In genomic region chr12:112107306-112107705, GRCh38 we compare ENCODE assay signal across 8 cellular contexts. TPM values are rescaled to one million over a fixed set of nuclear protein-coding genes. Genes with fewer than 3 reads are reported as not detected.
A peak's percentile ranks its signal among the peaks of the same experiment; 100 is the strongest.
DNase-seq lines count a peak whose midpoint lies in the region; FAIRE-seq and TF ChIP-seq lines count a peak whose summit lies in the region.

No MANE protein-coding gene starts in this region.

- FAIRE-seq in keratinocyte (lab: Jason Lieb, UNC) (no peak), D721Med (lab: Jason Lieb, UNC) (no peak)

- H3K27ac ChIP-seq in keratinocyte (ENCODE audit: control insufficient read depth, insufficient read depth, low read length) (peak overlapping the region; percentile 98), transverse colon (peak overlapping the region; percentile 91 to 99 (median 94))

- no peaks in the 10 kb centered on the region for H3K9me3 Mint-ChIP-seq in activated naive CD4-positive, alpha-beta T cell treated with anti-CD3 and anti-CD28 coated beads for 36 hours
- H3K9me3 Mint-ChIP-seq in activated naive CD8-positive, alpha-beta T cell (ENCODE audit: low read depth), result no peaks in the 10 kb centered on the region

- H3K4me1 Mint-ChIP-seq in activated naive CD4-positive, alpha-beta T cell treated with anti-CD3 and anti-CD28 coated beads for 36 hours (ENCODE audit: low read depth), result peaks cover 60% of the 10 kb centered on the region
- peaks cover 54% of the 10 kb centered on the region for H3K4me1 Mint-ChIP-seq in activated naive CD8-positive, alpha-beta T cell (ENCODE audit: low read depth)

- no peaks in the 10 kb centered on the region for H3K9me1 ChIP-seq in keratinocyte (ENCODE audit: control insufficient read depth, extremely low read depth, insufficient read depth, low read length)

- TF ChIP-seq POLR2A in transverse colon (IDR thresholded peaks at IDR 0.05), result no peak

- WGBS in transverse colon (ENCODE audit: low coverage in 1 of 2), 2 donors, result 45 to 46% methylated on average over 4 of the region's 4 CpGs

- peaks cover 25% of the 10 kb centered on the region for H3K36me3 Mint-ChIP-seq in activated naive CD4-positive, alpha-beta T cell treated with anti-CD3 and anti-CD28 coated beads for 36 hours (ENCODE audit: low read depth)
- peaks cover 13% of the 10 kb centered on the region for H3K36me3 Mint-ChIP-seq in activated naive CD8-positive, alpha-beta T cell

- peak overlapping the region; percentile 91 for H3K27ac Mint-ChIP-seq in activated naive CD4-positive, alpha-beta T cell treated with anti-CD3 and anti-CD28 coated beads for 36 hours
- peak overlapping the region; percentile 98 for H3K27ac Mint-ChIP-seq in activated naive CD8-positive, alpha-beta T cell

- no peaks in the 10 kb centered on the region for H3K9me3 ChIP-seq in keratinocyte (ENCODE audit: control insufficient read depth, low read depth, low read length)
- H3K9me3 ChIP-seq in transverse colon, result no peaks in the 10 kb centered on the region

- no peak for TF ChIP-seq EP300 in transverse colon (IDR thresholded peaks at IDR 0.05; ENCODE audit: low read depth)

- H3K4me2 ChIP-seq in keratinocyte (ENCODE audit: control insufficient read depth, extremely low read depth, insufficient read depth, low read depth, low read length), result peak overlapping the region; percentile 90

- H3K36me3 ChIP-seq in keratinocyte (ENCODE audit: control insufficient read depth in 2 of 2, extremely low read depth in 1 of 2, insufficient read depth in 2 of 2, low read length in 2 of 2) (peaks cover 4 to 6% of the 10 kb centered on the region in 2 experiments), transverse colon (no peaks in the 10 kb centered on the region)

- H3K79me2 ChIP-seq in keratinocyte (ENCODE audit: control insufficient read depth, insufficient read depth, low read length), result peaks cover 66% of the 10 kb centered on the region

- H4K20me1 ChIP-seq in keratinocyte (ENCODE audit: control insufficient read depth, extremely low read depth, insufficient read depth, low read length), result peaks cover 20% of the 10 kb centered on the region

- no peaks in the 10 kb centered on the region for H3K27me3 Mint-ChIP-seq in activated naive CD4-positive, alpha-beta T cell treated with anti-CD3 and anti-CD28 coated beads for 36 hours (ENCODE audit: low read depth)
- H3K27me3 Mint-ChIP-seq in activated naive CD8-positive, alpha-beta T cell, result no peaks in the 10 kb centered on the region

- no peaks in the 10 kb centered on the region for H3K27me3 ChIP-seq in keratinocyte (ENCODE audit: control insufficient read depth, extremely low read depth, insufficient read depth, low read length)
- no peaks in the 10 kb centered on the region for H3K27me3 ChIP-seq in transverse colon

- intact Hi-C loops in activated naive CD4-positive, alpha-beta T cell treated with anti-CD3 and anti-CD28 coated beads for 36 hours (cut with micrococcal nuclease), result loop anchor here (1.0 to 5.0 kb wide), 3 partner anchors 11 to 300 kb away; partner anchors contain the start of gene RPL6
- intact Hi-C loops in transverse colon (cut with DNase I; ENCODE audit: low total_unique reads), result no loop called here

- in situ Hi-C loops in transverse colon (cut with MboI; ENCODE audit: low pct_ligation_motif_present in 1 of 4, low pct_unique_long_range_greater_than_20kb in 1 of 4, low sequenced_read_pairs in 3 of 4), result no loop called here

- dilution Hi-C loops in keratinocyte (cut with MboI; ENCODE audit: extremely low pct_ligation_motif_present, low sequenced_read_pairs), result no loop called here

- no peak for TF ChIP-seq CTCF in keratinocyte (optimal IDR thresholded peaks at IDR 0.05 in 1 of 3, IDR thresholded peaks at IDR 0.05 in 1 of 3, conservative IDR thresholded peaks at IDR 0.05 in 1 of 3; ENCODE audit: extremely low read depth in 1 of 3, insufficient read depth in 2 of 3, low read length in 3 of 3)
- no peak for TF ChIP-seq CTCF in transverse colon (IDR thresholded peaks at IDR 0.05)
- no peak for TF ChIP-seq CTCF in D721Med (IDR thresholded peaks at IDR 0.05; ENCODE audit: insufficient read depth, missing control alignments)

- no peak for DNase-seq in activated naive CD4-positive, alpha-beta T cell treated with anti-CD3 and anti-CD28 coated beads for 36 hours
- no peak for DNase-seq in activated naive CD4-positive, alpha-beta T cell treated with anti-CD3 and anti-CD28 coated beads, Interleukin-2, amount 50 U/mL, for 16 hours
- DNase-seq in keratinocyte (ENCODE audit: low read depth, low spot score) (no peak), transverse colon (no peak), activated gamma-delta T cell treated with Interleukin-2 at 50 U/mL for 16 hours (no peak), D721Med (ENCODE audit: insufficient read length, low spot score) (no peak), NCI-H82 (lab: John Stamatoyannopoulos, UW) (no peak)

- CTCF ChIA-PET in activated naive CD4-positive, alpha-beta T cell treated with anti-CD3 and anti-CD28 coated beads for 36 hours (lab: Charles Lee), result interaction anchor here (1.1 kb wide), 1 partner anchor 10 kb away, joined by 5 read pairs; no protein-coding TSS in a partner anchor

- peak overlapping the region; percentile 93 for H3K9ac ChIP-seq in keratinocyte (ENCODE audit: control insufficient read depth, extremely low read depth, insufficient read depth, low read length)

- no peak overlapping the region for H2AFZ ChIP-seq in keratinocyte (ENCODE audit: control insufficient read depth, low read length)

- H3K4me3 ChIP-seq in keratinocyte (ENCODE audit: control insufficient read depth in 2 of 3, extremely low read depth in 1 of 3, insufficient read depth in 2 of 3, low read depth in 1 of 3, low read length in 3 of 3) (peak overlapping the region; percentile 86 to 91 (median 89)), transverse colon (peak overlapping the region in 3 of 4 donors; percentile 68 to 94 (median 88))

- H3K4me3 Mint-ChIP-seq in activated naive CD4-positive, alpha-beta T cell treated with anti-CD3 and anti-CD28 coated beads for 36 hours, result peak overlapping the region; percentile 96
- peak overlapping the region; percentile 97 for H3K4me3 Mint-ChIP-seq in activated naive CD8-positive, alpha-beta T cell

- H3K4me1 ChIP-seq in keratinocyte (ENCODE audit: control insufficient read depth, extremely low read depth, insufficient read depth, low read length) (peaks cover 20% of the 10 kb centered on the region), transverse colon (peaks cover 3 to 31% (median 18%) of the 10 kb centered on the region in 4 donors)

RNA-seq across cellular contexts. Expression of gene NAA25, which starts 1.3 kb away (rescaled TPM):
- total RNA-seq in activated naive CD4-positive, alpha-beta T cell treated with anti-CD3 and anti-CD28 coated beads for 36 hours, result 10 to 100 TPM; 52.4 to 55.7 TPM
- 18.9 to 26.1 TPM (median 20.3 TPM) in 3 replicates for polyA plus RNA-seq in keratinocyte
- polyA plus RNA-seq in keratinocyte (2011; ENCODE audit: low read depth), result 16.4 TPM
- 7.1 and 18.5 TPM in 2 replicates for polyA plus RNA-seq in keratinocyte (2011; cell fraction: cytosol; rRNA removed)
- 40.1 and 45.0 TPM in 2 replicates for polyA plus RNA-seq in keratinocyte (2011; cell fraction: nucleus; rRNA removed)
- 12.6 and 13.3 TPM in 2 replicates for polyA plus RNA-seq in keratinocyte (2012; ENCODE audit: low replicate concordance)
- 20.6 to 47.8 TPM (median 36.4 TPM) in 3 replicates for polyA minus RNA-seq in keratinocyte
- polyA minus RNA-seq in keratinocyte (2011; cell fraction: cytosol; rRNA and poly(A)+ RNA removed), result 8.8 TPM
- 24.4 and 54.2 TPM in 2 replicates for polyA minus RNA-seq in keratinocyte (2011; cell fraction: nucleus; rRNA and poly(A)+ RNA removed)
- 10 to 100 TPM in 3 of 4 donors, 1 to 10 TPM in 1; 6.7 to 63.7 (median 18.4) TPM for total RNA-seq in transverse colon

RNA-seq across cellular contexts. Expression of gene TRAFD1, which starts 18.1 kb away (rescaled TPM):
- 10 to 100 TPM; 49.6 to 55.7 TPM for total RNA-seq in activated naive CD4-positive, alpha-beta T cell treated with anti-CD3 and anti-CD28 coated beads for 36 hours
- 23.7 to 33.1 TPM (median 25.6 TPM) in 3 replicates for polyA plus RNA-seq in keratinocyte
- 22.5 TPM for polyA plus RNA-seq in keratinocyte (2011; ENCODE audit: low read depth)
- polyA plus RNA-seq in keratinocyte (2011; cell fraction: cytosol; rRNA removed), result 19.4 and 26.8 TPM in 2 replicates
- polyA plus RNA-seq in keratinocyte (2011; cell fraction: nucleus; rRNA removed), result 38.6 and 43.0 TPM in 2 replicates
- polyA plus RNA-seq in keratinocyte (2012; ENCODE audit: low replicate concordance), result 20.2 and 24.3 TPM in 2 replicates
- polyA minus RNA-seq in keratinocyte, result 12.3 to 37.4 TPM (median 33.8 TPM) in 3 replicates
- 13.4 TPM for polyA minus RNA-seq in keratinocyte (2011; cell fraction: cytosol; rRNA and poly(A)+ RNA removed)
- 15.7 and 24.7 TPM in 2 replicates for polyA minus RNA-seq in keratinocyte (2011; cell fraction: nucleus; rRNA and poly(A)+ RNA removed)
- 10 to 100 TPM; 15.3 to 36.8 (median 31.1) TPM for total RNA-seq in transverse colon
